9 cellular contexts compared by ENCODE assay signal in genomic region chr2:222052934-222053367, GRCh38.
DNase-seq lines count a peak whose midpoint lies in the region; ATAC-seq and TF ChIP-seq lines count a peak whose summit lies in the region.
"Had no signal": no experiment of that assay in that cellular context is flagged by ENCODE, and none has a peak within 500 bp of the region (broad histone marks: within the 10 kb centered on the region; RNA-seq: fewer than 3 reads in every experiment).

No MANE protein-coding gene starts in this region.

- no peaks in the 10 kb centered on the region for H3K27me3 ChIP-seq in right atrium auricular region

- DNase-seq in NCI-H187 (lab: John Stamatoyannopoulos, UW) (peak; percentile 14 to 34), NCI-H187 treated with DMSO at 0.1 percent for 48 hours (lab: John Stamatoyannopoulos, UW) (no peak), SK-MEL-5 (ENCODE audit: low read depth, low spot score) (peak; percentile 51), neural crest cell (ENCODE audit: low read depth, low spot score) (no peak), DMS153 (lab: John Stamatoyannopoulos, UW) (no peak), right atrium auricular region (ENCODE audit: low spot score) (no peak)
- no peak for DNase-seq in activated CD4-positive, alpha-beta T cell treated with anti-CD3 and anti-CD28 coated beads, Interleukin-2, amount 10 ng/mL, durations not matched to agents 7 days and 5 days
- DNase-seq: effector CD4-positive, alpha-beta T cell had no signal

- H3K27ac Mint-ChIP-seq in neural crest cell (ENCODE audit: unreplicated experiment), result no peak overlapping the region
- H3K27ac Mint-ChIP-seq in activated CD4-positive, alpha-beta T cell treated with anti-CD3 and anti-CD28 coated beads, Interleukin-2, amount 10 ng/mL, durations not matched to agents 7 days and 5 days, result no peak overlapping the region

- H3K4me1 Mint-ChIP-seq in neural crest cell, result peaks cover 14% of the 10 kb centered on the region
- H3K4me1 Mint-ChIP-seq in activated CD4-positive, alpha-beta T cell treated with anti-CD3 and anti-CD28 coated beads, Interleukin-2, amount 10 ng/mL, durations not matched to agents 7 days and 5 days, result no peaks in the 10 kb centered on the region

- POLR2A ChIA-PET in activated CD4-positive, alpha-beta T cell treated with anti-CD3 and anti-CD28 coated beads, Interleukin-2, amount 10 ng/mL, durations not matched to agents 7 days and 5 days (lab: Charles Lee), result no interaction called here

- ATAC-seq in HG02973 (IDR thresholded peaks at IDR 0.05; ENCODE audit: unreplicated experiment), result peak; percentile 74

- CTCF ChIA-PET in activated CD4-positive, alpha-beta T cell treated with anti-CD3 and anti-CD28 coated beads, Interleukin-2, amount 10 ng/mL, durations not matched to agents 7 days and 5 days (lab: Charles Lee), result no interaction called here

- no peaks in the 10 kb centered on the region for H3K36me3 ChIP-seq in right atrium auricular region

- no peak overlapping the region for H3K4me3 Mint-ChIP-seq in neural crest cell
- no peak overlapping the region for H3K4me3 Mint-ChIP-seq in activated CD4-positive, alpha-beta T cell treated with anti-CD3 and anti-CD28 coated beads, Interleukin-2, amount 10 ng/mL, durations not matched to agents 7 days and 5 days

- no peaks in the 10 kb centered on the region for H3K36me3 Mint-ChIP-seq in neural crest cell (ENCODE audit: low read depth)
- H3K36me3 Mint-ChIP-seq in activated CD4-positive, alpha-beta T cell treated with anti-CD3 and anti-CD28 coated beads, Interleukin-2, amount 10 ng/mL, durations not matched to agents 7 days and 5 days (ENCODE audit: low read depth), result no peaks in the 10 kb centered on the region

- H3K27me3 Mint-ChIP-seq in neural crest cell (ENCODE audit: low read depth), result peaks cover 49% of the 10 kb centered on the region
- peaks cover 19% of the 10 kb centered on the region for H3K27me3 Mint-ChIP-seq in activated CD4-positive, alpha-beta T cell treated with anti-CD3 and anti-CD28 coated beads, Interleukin-2, amount 10 ng/mL, durations not matched to agents 7 days and 5 days

- H3K9me3 ChIP-seq in right atrium auricular region, result no peaks in the 10 kb centered on the region

- in situ Hi-C loops in SK-MEL-5 (cut with HindIII; ENCODE audit: low pct_unique_long_range_greater_than_20kb, low sequenced_read_pairs), result no loop called here

- H3K9me3 Mint-ChIP-seq in neural crest cell, result no peaks in the 10 kb centered on the region
- H3K9me3 Mint-ChIP-seq in activated CD4-positive, alpha-beta T cell treated with anti-CD3 and anti-CD28 coated beads, Interleukin-2, amount 10 ng/mL, durations not matched to agents 7 days and 5 days, result no peaks in the 10 kb centered on the region

- peak; percentile 48 for TF ChIP-seq CTCF in neural crest cell (conservative IDR thresholded peaks at IDR 0.05)
- peak in 1 of 2 donors; percentile 23 for TF ChIP-seq CTCF in right atrium auricular region (IDR thresholded peaks at IDR 0.05)

- no peaks in the 10 kb centered on the region for H3K4me1 ChIP-seq in right atrium auricular region

- no peak overlapping the region for H3K27ac ChIP-seq in right atrium auricular region

- H3K4me3 ChIP-seq in right atrium auricular region, result no peak overlapping the region

Comparison
In these comparisons a context has a peak if more than half of its experiments do, and no peak if none do; other contexts are left out.
1. DNase-seq: peak in NCI-H187 (2 of 2) and SK-MEL-5 (single experiment); none in NCI-H187 treated with DMSO at 0.1 percent for 48 hours (single experiment), neural crest cell (single experiment), DMS153 (single experiment), activated CD4-positive, alpha-beta T cell treated with anti-CD3 and anti-CD28 coated beads, Interleukin-2, amount 10 ng/mL, durations not matched to agents 7 days and 5 days (single experiment) and right atrium auricular region (single experiment).